8 cellular contexts compared by ENCODE assay signal in genomic region chr1:15835205-15835740, GRCh38. TPM values are rescaled to one million over a fixed set of nuclear protein-coding genes. Genes with fewer than 3 reads are reported as not detected.
A peak's percentile ranks its signal among the peaks of the same experiment; 100 is the strongest.
DNase-seq lines count a peak whose midpoint lies in the region; ATAC-seq and TF ChIP-seq lines count a peak whose summit lies in the region.

No MANE protein-coding gene starts in this region.

- H3K36me3 ChIP-seq in OCI-LY3 (replicated peaks; ENCODE audit: low read depth, low read length) (peaks cover 3% of the 10 kb centered on the region), upper lobe of left lung (no peaks in the 10 kb centered on the region)

- no peak overlapping the region for H2AFZ ChIP-seq in OCI-LY3 (ENCODE audit: low read depth, low read length)

- peak overlapping the region; percentile 91 for H3K4me3 ChIP-seq in OCI-LY3 (ENCODE audit: low read length)
- H3K4me3 ChIP-seq in choroid plexus epithelial cell (ENCODE audit: low read depth, low read length) = peak overlapping the region; percentile 77
- peak overlapping the region; percentile 58 to 80 (median 72) for H3K4me3 ChIP-seq in upper lobe of left lung

- TF ChIP-seq CTCF in OCI-LY3 (IDR thresholded peaks at IDR 0.05; ENCODE audit: low read depth, low read length) (no peak), choroid plexus epithelial cell (conservative IDR thresholded peaks at IDR 0.05; ENCODE audit: low read depth, low read length) (no peak), upper lobe of left lung (IDR thresholded peaks at IDR 0.05) (no peak)

- H3K4me1 ChIP-seq in OCI-LY3 (ENCODE audit: low read length) (0 out of 2 replicates have a peak, but pooled peaks cover 5% of the 10 kb centered on the region), upper lobe of left lung (peaks cover 11 to 31% (median 14%) of the 10 kb centered on the region in 4 donors)

- H3K4me2 ChIP-seq in OCI-LY3 (ENCODE audit: low read length) = peak overlapping the region; percentile 83

- CTCF ChIA-PET in HEK293T (lab: Yijun Ruan, JAX) = no interaction called here

- peak; percentile 14 to 17 for ATAC-seq in upper lobe of left lung (ENCODE audit: low FRiP score in 2 of 2)

- DNase-seq in NCI-H1092 (lab: John Stamatoyannopoulos, UW) (peak; percentile 60), NCI-H1092 treated with DMSO at 0.1 percent for 48 hours (lab: John Stamatoyannopoulos, UW) (no peak), HEK293T (ENCODE audit: extremely low spot score) (no peak), choroid plexus epithelial cell (ENCODE audit: low read depth) (no peak), mesenteric fat pad (ENCODE audit: low spot score) (peak; percentile 87), upper lobe of left lung (peak in 1 of 2 donors; percentile 88), AML-193 (lab: John Stamatoyannopoulos, UW) (no peak)

- 0 to 1% methylated on average over 24 to 30 of the region's 37 CpGs for WGBS in upper lobe of left lung, 2 donors

- peak overlapping the region; percentile 98 for H3K27ac ChIP-seq in OCI-LY3 (ENCODE audit: low read length)
- H3K27ac ChIP-seq in upper lobe of left lung = peak overlapping the region; percentile 99 to 100 (median 100)

- peaks cover 11% of the 10 kb centered on the region for H3K79me2 ChIP-seq in OCI-LY3 (ENCODE audit: low read length)

- no peaks in the 10 kb centered on the region for H4K20me1 ChIP-seq in OCI-LY3 (ENCODE audit: insufficient read depth, low read length)

- no peaks in the 10 kb centered on the region for H3K27me3 ChIP-seq in OCI-LY3 (ENCODE audit: low read depth, low read length)
- H3K27me3 ChIP-seq in upper lobe of left lung = no peaks in the 10 kb centered on the region

- POLR2A ChIA-PET in HEK293T (lab: Yijun Ruan, JAX) = interaction anchor here (1.0 to 4.4 kb wide), 8 partner anchors 9 to 44 kb away, joined by 3 to 187 read pairs (median 16); partner anchors contain the start of gene SPEN

- H3K9ac ChIP-seq in OCI-LY3 (ENCODE audit: low read length) = peak overlapping the region; percentile 99

- TF ChIP-seq EP300 in upper lobe of left lung (IDR thresholded peaks at IDR 0.05) = no peak

- H3K9me3 ChIP-seq in OCI-LY3 (ENCODE audit: insufficient read depth, low read length) (no peaks in the 10 kb centered on the region), upper lobe of left lung (no peaks in the 10 kb centered on the region)

- TF ChIP-seq POLR2A in upper lobe of left lung (IDR thresholded peaks at IDR 0.05) = no peak

TF ChIP-seq in HEK293T, 16 proteins besides CTCF, POLR2A, EP300 and RAD21:
- no peak for TF ChIP-seq FOXK2 (IDR thresholded peaks at IDR 0.05)
- TF ChIP-seq L3MBTL2 (conservative IDR thresholded peaks at IDR 0.05) = peak; percentile 38
- TF ChIP-seq ARNT (IDR thresholded peaks at IDR 0.05) = no peak

RNA-seq across cellular contexts. Expression of gene SPEN, which starts 12.2 kb away (rescaled TPM):
- total RNA-seq in mesenteric fat pad (92.0 TPM), upper lobe of left lung (10 to 100 TPM; 41.5 to 73.3 (median 51.3) TPM)

RNA-seq across cellular contexts. Expression of gene UQCRHL, which starts 27.8 kb away (rescaled TPM):
- total RNA-seq in mesenteric fat pad (1.3 TPM), upper lobe of left lung (1 to 10 TPM in 5 of 6 donors, under 1 TPM in 1; 0.57 to 2.1 (median 1.1) TPM)

Comparison
In these comparisons a context has a peak if more than half of its experiments do, and no peak if none do; other contexts are left out.
1. DNase-seq: peak in NCI-H1092 (single experiment) and mesenteric fat pad (single experiment); none in NCI-H1092 treated with DMSO at 0.1 percent for 48 hours (single experiment), HEK293T (single experiment), choroid plexus epithelial cell (single experiment) and AML-193 (0 of 2).
2. Peak in every context shown above with its lines, with median percentiles within 50 percentile points of each other: H3K4me3 ChIP-seq.